In genomic region chr2:131566371-131566770, GRCh38 we compare ENCODE assay signal across 8 cellular contexts. TPM values are rescaled to one million over a fixed set of nuclear protein-coding genes. Genes with fewer than 3 reads are reported as not detected.
"Had no signal": no experiment of that assay in that cellular context is flagged by ENCODE, and none has a peak within 500 bp of the region (broad histone marks: within the 10 kb centered on the region; RNA-seq: fewer than 3 reads in every experiment).

No MANE protein-coding gene starts in this region.

- H3K4me3 ChIP-seq: K562 had no signal

- FAIRE-seq: HTR-8/SVneo, K562 had no signal

- DNase-seq: IMR-90, KBM-7, KG1 had no signal

- ATAC-seq: K562 had no signal

- H3K27ac ChIP-seq: HL-60 had no signal

RNA-seq across cellular contexts. Expression of gene CCDC74A, which starts 38.7 kb away (rescaled TPM):
- total RNA-seq: HT1080 had no signal
- polyA plus RNA-seq: IgD-negative memory B cell had no signal
